Comparison of ENCODE assay signal across 8 cellular contexts in genomic region chr16:18788828-18789514, GRCh38. TPM values are rescaled to one million over a fixed set of nuclear protein-coding genes. Genes with fewer than 3 reads are reported as not detected.
DNase-seq lines count a peak whose midpoint lies in the region; ATAC-seq and TF ChIP-seq lines count a peak whose summit lies in the region.

No MANE protein-coding gene starts in this region.

- H3K27ac ChIP-seq in CD4-positive, alpha-beta memory T cell (ENCODE audit: low read depth, low read length), result peak overlapping the region; percentile 80

- CTCF ChIA-PET in CD4-positive, alpha-beta memory T cell (lab: Charles Lee; ENCODE audit: partially characterized antibody), result interaction anchor here (1.6 to 7.8 kb wide), 3 partner anchors 9 to 181 kb away, joined by 3 to 111 read pairs (median 7); partner anchors contain the start of gene ARL6IP1

- peaks cover 41 to 63% (median 55%) of the 10 kb centered on the region in 4 donors for H3K4me1 Mint-ChIP-seq in CD4-positive, alpha-beta memory T cell
- peaks cover 54 to 56% of the 10 kb centered on the region in 2 donors for H3K4me1 Mint-ChIP-seq in effector memory CD8-positive, alpha-beta T cell (ENCODE audit: low read depth in 2 of 2)
- H3K4me1 Mint-ChIP-seq in neural crest cell, result peaks cover 54% of the 10 kb centered on the region

- H3K36me3 ChIP-seq in CD4-positive, alpha-beta memory T cell (ENCODE audit: insufficient read depth, low read length), result peaks cover 52% of the 10 kb centered on the region

- no peaks in the 10 kb centered on the region for H3K27me3 Mint-ChIP-seq in CD4-positive, alpha-beta memory T cell
- no peaks in the 10 kb centered on the region for H3K27me3 Mint-ChIP-seq in effector memory CD8-positive, alpha-beta T cell
- peaks cover 3% of the 10 kb centered on the region for H3K27me3 Mint-ChIP-seq in neural crest cell (ENCODE audit: low read depth)

- DNase-seq in CD4-positive, alpha-beta memory T cell, result no peak
- peak; percentile 65 for DNase-seq in NCI-H2029 treated with DMSO at 0.1 percent for 48 hours (lab: John Stamatoyannopoulos, UW)
- no peak for DNase-seq in effector memory CD8-positive, alpha-beta T cell
- no peak for DNase-seq in neural crest cell (ENCODE audit: low read depth, low spot score)
- no peak for DNase-seq in NCI-H1092 treated with DMSO at 0.1 percent for 48 hours (lab: John Stamatoyannopoulos, UW)
- DNase-seq in NCI-H774 (lab: John Stamatoyannopoulos, UW), result no peak

- no peaks in the 10 kb centered on the region for H3K27me3 ChIP-seq in CD4-positive, alpha-beta memory T cell (ENCODE audit: insufficient read depth, low read length)

- ATAC-seq in effector memory CD8-positive, alpha-beta T cell (replicated peaks), result no peak
- no peak for ATAC-seq in HG02610 (IDR thresholded peaks at IDR 0.05; ENCODE audit: unreplicated experiment)
- no peak for ATAC-seq in HG03565 (IDR thresholded peaks at IDR 0.05; ENCODE audit: unreplicated experiment)

- H3K27ac Mint-ChIP-seq in CD4-positive, alpha-beta memory T cell, result peak overlapping the region; percentile 93 to 97 (median 96)
- H3K27ac Mint-ChIP-seq in effector memory CD8-positive, alpha-beta T cell, result peak overlapping the region; percentile 91 to 97
- peak overlapping the region; percentile 100 for H3K27ac Mint-ChIP-seq in neural crest cell (ENCODE audit: unreplicated experiment)

- peaks cover 67 to 77% of the 10 kb centered on the region in 2 donors for H3K36me3 Mint-ChIP-seq in CD4-positive, alpha-beta memory T cell
- peaks cover 95% of the 10 kb centered on the region for H3K36me3 Mint-ChIP-seq in effector memory CD8-positive, alpha-beta T cell (ENCODE audit: insufficient read depth)
- peaks cover 54% of the 10 kb centered on the region for H3K36me3 Mint-ChIP-seq in neural crest cell (ENCODE audit: low read depth)

- peak overlapping the region; percentile 77 to 98 for H3K4me3 ChIP-seq in CD4-positive, alpha-beta memory T cell (ENCODE audit: low read length in 2 of 2)

- H3K9me3 ChIP-seq in CD4-positive, alpha-beta memory T cell (ENCODE audit: control insufficient read depth in 1 of 2, low read length in 2 of 2), result no peaks in the 10 kb centered on the region

- intact Hi-C loops in CD4-positive, alpha-beta memory T cell (cut with micrococcal nuclease), result no loop called here

- peaks cover 0 to 5% (median 0%) of the 10 kb centered on the region in 8 donors for H3K9me3 Mint-ChIP-seq in CD4-positive, alpha-beta memory T cell
- no peaks in the 10 kb centered on the region for H3K9me3 Mint-ChIP-seq in effector memory CD8-positive, alpha-beta T cell
- peaks cover 3% of the 10 kb centered on the region for H3K9me3 Mint-ChIP-seq in neural crest cell

- POLR2A ChIA-PET in CD4-positive, alpha-beta memory T cell (lab: Charles Lee; ENCODE audit: partially characterized antibody), result interaction anchor here (1.5 to 10.4 kb wide), 3 partner anchors 12 to 278 kb away, joined by 3 to 176 read pairs (median 6); partner anchors contain the start of genes ARL6IP1 and COQ7

- no peak for TF ChIP-seq CTCF in neural crest cell (conservative IDR thresholded peaks at IDR 0.05)

- peaks cover 54% of the 10 kb centered on the region for H3K4me1 ChIP-seq in CD4-positive, alpha-beta memory T cell (ENCODE audit: insufficient read depth, low read length)

- peak overlapping the region; percentile 91 to 98 (median 96) for H3K4me3 Mint-ChIP-seq in CD4-positive, alpha-beta memory T cell
- H3K4me3 Mint-ChIP-seq in effector memory CD8-positive, alpha-beta T cell, result peak overlapping the region; percentile 94 to 95
- H3K4me3 Mint-ChIP-seq in neural crest cell, result peak overlapping the region; percentile 95

RNA-seq across cellular contexts. Expression of gene RPS15A, which starts 1.2 kb away (rescaled TPM):
- 1,000 to 10,000 TPM; 3,088 to 3,151 TPM for total RNA-seq in CD4-positive, alpha-beta memory T cell
- polyA plus RNA-seq in CD4-positive, alpha-beta memory T cell, result 1,000 to 10,000 TPM; 2,383 to 3,794 TPM
- 1,697 and 1,736 TPM in 2 replicates for total RNA-seq in neural crest cell

RNA-seq across cellular contexts. Expression of gene ARL6IP1, which starts 12.4 kb away (rescaled TPM):
- 100 to 1,000 TPM; 105 to 106 TPM for total RNA-seq in CD4-positive, alpha-beta memory T cell
- 100 to 1,000 TPM; 188 to 306 TPM for polyA plus RNA-seq in CD4-positive, alpha-beta memory T cell
- total RNA-seq in neural crest cell, result 211 and 212 TPM in 2 replicates
